ENCODE assay signal across 16 cellular contexts in the genomic region with DNA sequence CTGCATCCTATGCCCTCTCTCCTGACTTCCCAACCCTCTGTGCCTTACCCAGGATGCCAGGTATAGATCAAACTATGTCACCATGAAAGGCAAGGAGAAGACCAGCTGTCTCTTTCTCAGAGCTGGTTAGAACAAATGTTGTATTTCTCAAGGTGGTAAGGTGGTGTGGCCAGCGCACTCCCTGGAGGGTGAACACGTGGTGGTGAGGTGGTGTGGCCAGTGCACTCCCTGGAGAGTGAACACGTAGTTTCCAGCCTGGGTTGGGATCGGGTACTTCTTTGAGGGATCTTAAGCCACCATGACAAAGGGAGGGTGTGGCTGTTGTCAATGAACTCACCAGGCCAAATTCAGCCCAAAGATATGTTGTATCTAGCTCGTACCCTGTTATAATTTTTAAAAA. TPM values are rescaled to one million over a fixed set of nuclear protein-coding genes. Genes with fewer than 3 reads are reported as not detected.
DNase-seq lines count a peak whose midpoint lies in the region; ATAC-seq and TF ChIP-seq lines count a peak whose summit lies in the region.
"Had no signal": no experiment of that assay in that cellular context is flagged by ENCODE, and none has a peak within 500 bp of the region (broad histone marks: within the 10 kb centered on the region; RNA-seq: fewer than 3 reads in every experiment).

No MANE protein-coding gene starts in this region.

- no peak overlapping the region for H2BK20ac ChIP-seq in IMR-90 (ENCODE audit: low read depth, low read length)

- H3K9me3 Mint-ChIP-seq in nephron progenitor cell = no peaks in the 10 kb centered on the region
- H3K9me3 Mint-ChIP-seq: GM23338 had no signal

- DNase-seq in IMR-90 (no peak), nephron progenitor cell (no peak), A172 (ENCODE audit: low spot score) (no peak), hippocampal formation (lab: John Stamatoyannopoulos, UW) (no peak), iPS-NIHi11 (ENCODE audit: low spot score) (no peak)
- DNase-seq: BE2C; CD4-positive, alpha-beta memory T cell; DMS79 had no signal

- H3K23ac ChIP-seq in IMR-90 (ENCODE audit: low read depth, low read length) = no peak overlapping the region

- H3K36me3 ChIP-seq in IMR-90 (ENCODE audit: control insufficient read depth, insufficient read depth, low read length) (peaks cover 4% of the 10 kb centered on the region; the same call in 1 of the 2 replicates), esophagus (ENCODE audit: control insufficient read depth in 2 of 2, insufficient read depth in 2 of 2, low read length in 1 of 2) (no peaks in the 10 kb centered on the region)
- H3K36me3 ChIP-seq: BE2C, HAP-1 had no signal

- H3K4me3 Mint-ChIP-seq in nephron progenitor cell = no peak overlapping the region
- H3K4me3 Mint-ChIP-seq: CD4-positive, alpha-beta memory T cell; GM23338 had no signal

- H3K18ac ChIP-seq in IMR-90 (ENCODE audit: low read depth, low read length) = no peak overlapping the region

- TF ChIP-seq RAD21 in IMR-90 (IDR thresholded peaks at IDR 0.05; ENCODE audit: low read length) = no peak

- H3K9me1 ChIP-seq in IMR-90 (ENCODE audit: insufficient read depth, low read length) = peaks cover 24% of the 10 kb centered on the region

- POLR2A ChIA-PET in IMR-90 (lab: Charles Lee; ENCODE audit: unreplicated experiment) = interaction anchor here (0.6 kb wide), 1 partner anchor 27 kb away, joined by 4 read pairs; the partner anchor contains the start of genes GTF3C1 and KATNIP

- WGBS in IMR-90 (ENCODE audit: extremely low coverage in 2 of 2, insufficient read length in 1 of 2), 2 experiments = 86% methylated on average over 3 of the region's 5 CpGs; no CpG with 5 or more reads in 1 of the 2 experiments
- WGBS in esophagus, 2 donors = 48 to 56% methylated on average over 5 of the region's 5 CpGs

- H3K27ac ChIP-seq in IMR-90 (ENCODE audit: insufficient read depth, low read length) = no peak overlapping the region
- H3K27ac ChIP-seq in esophagus (ENCODE audit: low read depth in 2 of 2, low read length in 1 of 2) = peak overlapping the region; percentile 1 to 73
- H3K27ac ChIP-seq: C4-2B had no signal

- peaks cover 2 to 21% of the 10 kb centered on the region in 2 experiments; a peak in 2 of 4 replicates for H3K79me1 ChIP-seq in IMR-90 (ENCODE audit: low read depth in 1 of 2, low read length in 2 of 2)

- H4K91ac ChIP-seq in IMR-90 (ENCODE audit: insufficient read depth, low read depth, low read length) = peak overlapping the region; percentile 60

- H3K4me1 ChIP-seq in IMR-90 (ENCODE audit: control insufficient read depth, insufficient read depth, low read length) (peaks cover 14% of the 10 kb centered on the region), esophagus (ENCODE audit: control insufficient read depth in 2 of 2, insufficient read depth in 2 of 2, low read length in 1 of 2) (peaks cover 3 to 18% of the 10 kb centered on the region in 2 donors)
- H3K4me1 ChIP-seq: BE2C had no signal

- no peak overlapping the region for H3K4me2 ChIP-seq in IMR-90 (ENCODE audit: low read depth, low read length)
- H3K4me2 ChIP-seq: A549, GM23338 had no signal

- H3K27me3 Mint-ChIP-seq in nephron progenitor cell (ENCODE audit: low read depth, poor library complexity) = no peaks in the 10 kb centered on the region
- H3K27me3 Mint-ChIP-seq: CD4-positive, alpha-beta memory T cell had no signal

- H3K27me3 ChIP-seq in IMR-90 (ENCODE audit: control insufficient read depth, insufficient read depth, low read length) = no peaks in the 10 kb centered on the region
- no peaks in the 10 kb centered on the region for H3K27me3 ChIP-seq in esophagus (ENCODE audit: control insufficient read depth in 1 of 2, insufficient read depth in 2 of 2, low read length in 2 of 2)
- H3K27me3 ChIP-seq: BE2C had no signal

- H3K9me3 ChIP-seq in IMR-90 (ENCODE audit: control insufficient read depth, insufficient read depth, low read length) = no peaks in the 10 kb centered on the region
- H3K9me3 ChIP-seq in esophagus (ENCODE audit: control insufficient read depth in 2 of 2, insufficient read depth in 1 of 2, low read depth in 1 of 2, low read length in 1 of 2) = no peaks in the 10 kb centered on the region
- H3K9me3 ChIP-seq: A549, BE2C, HAP-1 had no signal

- no peak overlapping the region for H2BK5ac ChIP-seq in IMR-90 (ENCODE audit: low read depth, low read length, poor library complexity, severe bottlenecking)

- H2AK5ac ChIP-seq in IMR-90 (ENCODE audit: low read depth, low read length) = peak overlapping the region; percentile 70; the same call in 1 of the 2 replicates

- peak overlapping the region; percentile 20 for H2AK9ac ChIP-seq in IMR-90 (replicated peaks; ENCODE audit: low read depth, low read length, poor library complexity)

- H3K56ac ChIP-seq in IMR-90 (ENCODE audit: extremely low read depth, insufficient read depth, low read length) = no peak overlapping the region

- H3K4ac ChIP-seq in IMR-90 (ENCODE audit: low read depth, low read length) = peak overlapping the region; percentile 46

- H3K27ac Mint-ChIP-seq in nephron progenitor cell = peak overlapping the region; percentile 82
- H3K27ac Mint-ChIP-seq: CD4-positive, alpha-beta memory T cell; GM23338 had no signal

- no peak overlapping the region for H3K4me3 ChIP-seq in IMR-90 (ENCODE audit: insufficient read depth, low read depth, low read length)
- H3K4me3 ChIP-seq in esophagus (ENCODE audit: low read depth in 1 of 2, low read length in 2 of 2) = no peak overlapping the region
- H3K4me3 ChIP-seq: A549, GM12878, GM23338, HAP-1 had no signal

- CTCF ChIA-PET in IMR-90 (lab: Yijun Ruan, JAX) = interaction anchor here (0.6 to 1.3 kb wide), 2 partner anchors 21 to 62 kb away, joined by 3 read pairs; no protein-coding TSS in a partner anchor

- 0 out of 2 replicates have a peak overlapping the region, but pooled peaks have one; percentile 12 for H2BK120ac ChIP-seq in IMR-90 (ENCODE audit: low read depth, low read length)

- TF ChIP-seq CTCF in IMR-90 (conservative IDR thresholded peaks at IDR 0.05; ENCODE audit: low read depth, low read length) (no peak), nephron progenitor cell (IDR thresholded peaks at IDR 0.05) (no peak)

- H2BK15ac ChIP-seq in IMR-90 (ENCODE audit: low read depth, low read length) = peak overlapping the region; percentile 41; the same call in 1 of the 3 replicates

- ATAC-seq in IMR-90 (ENCODE audit: low read depth) = no peak
- ATAC-seq in GM18505 (IDR thresholded peaks at IDR 0.05; ENCODE audit: unreplicated experiment) = no peak
- ATAC-seq: A549, GM12878, GM23338, HepG2 had no signal

- peaks cover 4% of the 10 kb centered on the region; the same call in 1 of the 2 replicates for H4K20me1 ChIP-seq in IMR-90 (ENCODE audit: insufficient read depth, low read length)

- dilution Hi-C loops in IMR-90 (cut with HindIII; ENCODE audit: low sequenced_read_pairs, unreplicated experiment) = no loop called here

- H4K5ac ChIP-seq in IMR-90 (ENCODE audit: low read depth, low read length) = no peak overlapping the region

- no peak overlapping the region for H3K9ac ChIP-seq in IMR-90 (ENCODE audit: low read depth, low read length)

- H2AFZ ChIP-seq in IMR-90 (replicated peaks; ENCODE audit: low read length, poor library complexity) = no peak overlapping the region
- H2AFZ ChIP-seq: GM23338 had no signal

- H3K4me1 Mint-ChIP-seq in nephron progenitor cell = peaks cover 61% of the 10 kb centered on the region
- H3K4me1 Mint-ChIP-seq: GM23338 had no signal

- in situ Hi-C loops in IMR-90 (cut with MboI; ENCODE audit: low sequenced_read_pairs) = no loop called here

- no TSS peak for BruUV-seq in IMR-90 (replicated peaks; lab: Mats Ljungman, UMichigan)

- intact Hi-C loops in IMR-90 (cut with micrococcal nuclease) = no loop called here

- H3K14ac ChIP-seq in IMR-90 (replicated peaks; ENCODE audit: low read depth, low read length) = no peak overlapping the region

- TF ChIP-seq POLR2A in IMR-90 (IDR thresholded peaks at IDR 0.05; ENCODE audit: low read depth, low read length) (no peak), GM18505 (IDR thresholded peaks at IDR 0.05; ENCODE audit: borderline replicate concordance, extremely low read depth, insufficient read depth, insufficient read length) (no peak)

- H3K36me3 Mint-ChIP-seq in nephron progenitor cell (ENCODE audit: low read depth) = peaks cover 14% of the 10 kb centered on the region

- no peak overlapping the region for H4K8ac ChIP-seq in IMR-90 (ENCODE audit: low read depth in 2 of 2, low read length in 2 of 2)

TF ChIP-seq in IMR-90, 13 proteins besides CTCF, POLR2A, EP300 and RAD21:
- TF ChIP-seq ELK1 (IDR thresholded peaks at IDR 0.05; ENCODE audit: borderline replicate concordance, low read depth, low read length) (no peak), CHD1 (IDR thresholded peaks at IDR 0.05; ENCODE audit: low read depth, low read length) (no peak), MAFK (IDR thresholded peaks at IDR 0.05; ENCODE audit: low read depth, low read length) (no peak)
- TF ChIP-seq, protein P1, sequence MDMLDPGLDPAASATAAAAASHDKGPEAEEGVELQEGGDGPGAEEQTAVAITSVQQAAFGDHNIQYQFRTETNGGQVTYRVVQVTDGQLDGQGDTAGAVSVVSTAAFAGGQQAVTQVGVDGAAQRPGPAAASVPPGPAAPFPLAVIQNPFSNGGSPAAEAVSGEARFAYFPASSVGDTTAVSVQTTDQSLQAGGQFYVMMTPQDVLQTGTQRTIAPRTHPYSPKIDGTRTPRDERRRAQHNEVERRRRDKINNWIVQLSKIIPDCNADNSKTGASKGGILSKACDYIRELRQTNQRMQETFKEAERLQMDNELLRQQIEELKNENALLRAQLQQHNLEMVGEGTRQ (IDR thresholded peaks at IDR 0.05; ENCODE audit: low read depth, low read length) = no peak

RNA-seq across cellular contexts. Expression of gene KATNIP, which starts 26.8 kb away (rescaled TPM):
- total RNA-seq in IMR-90 (2012; rRNA removed) = 16.7 and 18.9 TPM in 2 replicates
- polyA plus RNA-seq in IMR-90 (2012; rRNA removed) = 17.5 and 18.6 TPM in 2 replicates
- 10.9 and 13.5 TPM in 2 replicates for polyA plus RNA-seq in IMR-90 (2012; cell fraction: cytosol; rRNA removed)
- 62.6 and 75.3 TPM in 2 replicates for polyA plus RNA-seq in IMR-90 (2012; cell fraction: nucleus; rRNA removed; ENCODE audit: low replicate concordance)
- polyA plus RNA-seq in esophagus = 10 to 100 TPM; 13.8 to 20.2 TPM
- total RNA-seq in A172 (2014; rRNA removed; shearing (Covaris generic)) = 8.2 and 24.7 TPM in 2 replicates

RNA-seq across cellular contexts. Expression of gene GTF3C1, which starts 27.0 kb away (rescaled TPM):
- total RNA-seq in IMR-90 (2012; rRNA removed) = 62.5 and 68.1 TPM in 2 replicates
- polyA plus RNA-seq in IMR-90 (2012; rRNA removed) = 50.8 and 53.6 TPM in 2 replicates
- 43.5 and 56.7 TPM in 2 replicates for polyA plus RNA-seq in IMR-90 (2012; cell fraction: cytosol; rRNA removed)
- polyA plus RNA-seq in IMR-90 (2012; cell fraction: nucleus; rRNA removed; ENCODE audit: low replicate concordance) = 96.1 and 177 TPM in 2 replicates
- polyA plus RNA-seq in esophagus = 100 to 1,000 TPM in 1 of 2 donors, 10 to 100 TPM in 1; 85.4 to 109 TPM
- 75.2 and 82.5 TPM in 2 replicates for total RNA-seq in A172 (2014; rRNA removed; shearing (Covaris generic))
